ENCODE assay signal across 13 cellular contexts in the genomic region with DNA sequence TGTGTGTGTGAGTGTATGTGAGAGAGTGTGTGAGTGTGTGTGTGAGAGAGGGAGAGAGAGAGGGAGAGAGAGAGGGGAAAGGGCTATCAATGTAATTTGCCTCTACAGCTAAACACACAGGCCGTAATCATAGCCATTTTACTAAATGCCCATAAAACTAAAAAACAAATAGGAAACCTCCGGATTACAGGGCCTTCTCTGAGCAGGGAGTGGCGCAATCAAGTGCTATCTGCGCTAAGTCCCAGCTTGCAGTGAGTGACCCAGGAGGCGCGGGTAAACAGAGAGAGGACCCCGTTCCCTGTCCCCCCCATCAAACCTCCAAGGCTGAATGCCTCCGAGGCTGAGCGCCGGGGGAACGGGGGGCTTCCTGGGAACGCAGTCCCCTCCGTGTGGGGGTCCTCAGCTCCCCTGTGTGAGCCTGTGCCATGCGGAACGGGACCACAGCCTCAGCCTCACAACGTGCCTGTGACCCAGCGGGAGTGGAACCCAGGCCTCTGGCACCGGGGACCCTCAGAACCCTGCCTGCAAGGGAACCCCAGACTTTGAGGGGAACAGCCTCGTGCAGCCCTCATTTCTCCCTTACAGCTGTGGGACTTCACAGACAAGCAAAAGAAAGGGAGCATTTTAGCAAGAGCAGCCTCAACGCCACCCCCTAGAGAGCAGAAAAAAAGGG. TPM values are rescaled to one million over a fixed set of nuclear protein-coding genes. Genes with fewer than 3 reads are reported as not detected.
DNase-seq lines count a peak whose midpoint lies in the region; ATAC-seq and TF ChIP-seq lines count a peak whose summit lies in the region.
"Had no signal": no experiment of that assay in that cellular context is flagged by ENCODE, and none has a peak within 500 bp of the region (broad histone marks: within the 10 kb centered on the region; RNA-seq: fewer than 3 reads in every experiment).

No MANE protein-coding gene starts in this region.

- H3K36me3 ChIP-seq in suprapubic skin = no peaks in the 10 kb centered on the region
- H3K36me3 ChIP-seq: left lung, MG63, pancreas had no signal

- no peak for ATAC-seq in HG03520 (IDR thresholded peaks at IDR 0.05; ENCODE audit: unreplicated experiment)
- no peak for ATAC-seq in HG03196 (IDR thresholded peaks at IDR 0.05; ENCODE audit: unreplicated experiment)
- ATAC-seq: activated CD4-positive, alpha-beta T cell treated with anti-CD3 and anti-CD28 coated beads for 36 hours; left lung had no signal

- TF ChIP-seq CTCF in fibroblast of villous mesenchyme (IDR thresholded peaks at IDR 0.05; ENCODE audit: insufficient read depth, low read depth, low read length) (no peak), suprapubic skin (IDR thresholded peaks at IDR 0.05) (no peak)

- H3K27me3 Mint-ChIP-seq in activated naive CD4-positive, alpha-beta T cell treated with anti-CD3 and anti-CD28 coated beads, Interleukin-2, amount 10 ng/mL, durations not matched to agents 7 days and 5 days = peaks cover 16% of the 10 kb centered on the region
- H3K27me3 Mint-ChIP-seq: activated CD4-positive, alpha-beta T cell treated with anti-CD3 and anti-CD28 coated beads for 36 hours had no signal

- WGBS in suprapubic skin = 88% methylated on average over 9 of the region's 20 CpGs

- H3K4me3 ChIP-seq in fibroblast of villous mesenchyme (ENCODE audit: low read depth, low read length) = no peak overlapping the region
- no peak overlapping the region for H3K4me3 ChIP-seq in suprapubic skin
- H3K4me3 ChIP-seq: left lung, MG63, pancreas had no signal

- CTCF ChIA-PET in activated naive CD4-positive, alpha-beta T cell treated with anti-CD3 and anti-CD28 coated beads, Interleukin-2, amount 10 ng/mL, durations not matched to agents 7 days and 5 days (lab: Charles Lee) = no interaction called here

- H3K27me3 ChIP-seq in suprapubic skin = no peaks in the 10 kb centered on the region
- H3K27me3 ChIP-seq: left lung, MG63, pancreas had no signal

- H3K4me1 Mint-ChIP-seq in activated naive CD4-positive, alpha-beta T cell treated with anti-CD3 and anti-CD28 coated beads, Interleukin-2, amount 10 ng/mL, durations not matched to agents 7 days and 5 days = peaks cover 6% of the 10 kb centered on the region
- H3K4me1 Mint-ChIP-seq: activated CD4-positive, alpha-beta T cell treated with anti-CD3 and anti-CD28 coated beads for 36 hours had no signal

- no peaks in the 10 kb centered on the region for H3K9me3 ChIP-seq in suprapubic skin
- H3K9me3 ChIP-seq: left lung, MG63, pancreas had no signal

- no peak overlapping the region for H3K27ac ChIP-seq in suprapubic skin
- H3K27ac ChIP-seq: left lung, pancreas had no signal

- TF ChIP-seq EP300 in suprapubic skin (IDR thresholded peaks at IDR 0.05) = no peak

- DNase-seq in activated naive CD4-positive, alpha-beta T cell treated with anti-CD3 and anti-CD28 coated beads, Interleukin-2, amount 10 ng/mL, durations not matched to agents 7 days and 5 days = peak; percentile 14
- no peak for DNase-seq in activated naive CD4-positive, alpha-beta T cell treated with anti-CD3 and anti-CD28 coated beads, Interleukin-2, amount 50 U/mL, for 16 hours
- DNase-seq in NCI-H748 (lab: John Stamatoyannopoulos, UW; ENCODE audit: unreplicated experiment) (peak; percentile 92), fibroblast of villous mesenchyme (ENCODE audit: low read depth) (peak; percentile 56), suprapubic skin (ENCODE audit: low spot score in 2 of 2) (peak; percentile 26 to 64), NCI-H1105 (lab: John Stamatoyannopoulos, UW) (no peak)
- DNase-seq: activated CD4-positive, alpha-beta T cell treated with anti-CD3 and anti-CD28 coated beads for 36 hours; MG63; pancreas; stimulated activated CD8-positive, alpha-beta memory T cell treated with anti-CD3 and anti-CD28 coated beads, Interleukin-4, amount 100 ng/mL, for 48 hours had no signal

- H3K9me3 Mint-ChIP-seq in activated naive CD4-positive, alpha-beta T cell treated with anti-CD3 and anti-CD28 coated beads, Interleukin-2, amount 10 ng/mL, durations not matched to agents 7 days and 5 days = no peaks in the 10 kb centered on the region

- no peaks in the 10 kb centered on the region for H3K36me3 Mint-ChIP-seq in activated naive CD4-positive, alpha-beta T cell treated with anti-CD3 and anti-CD28 coated beads, Interleukin-2, amount 10 ng/mL, durations not matched to agents 7 days and 5 days

- H3K4me3 Mint-ChIP-seq in activated naive CD4-positive, alpha-beta T cell treated with anti-CD3 and anti-CD28 coated beads, Interleukin-2, amount 10 ng/mL, durations not matched to agents 7 days and 5 days = no peak overlapping the region
- H3K4me3 Mint-ChIP-seq: activated CD4-positive, alpha-beta T cell treated with anti-CD3 and anti-CD28 coated beads for 36 hours had no signal

- H3K4me1 ChIP-seq in suprapubic skin = no peaks in the 10 kb centered on the region
- H3K4me1 ChIP-seq: left lung had no signal

- TF ChIP-seq POLR2A in suprapubic skin (IDR thresholded peaks at IDR 0.05) = no peak

- no peak overlapping the region for H3K27ac Mint-ChIP-seq in activated naive CD4-positive, alpha-beta T cell treated with anti-CD3 and anti-CD28 coated beads, Interleukin-2, amount 10 ng/mL, durations not matched to agents 7 days and 5 days
- H3K27ac Mint-ChIP-seq: activated CD4-positive, alpha-beta T cell treated with anti-CD3 and anti-CD28 coated beads for 36 hours had no signal

RNA-seq across cellular contexts. Expression of a gene that starts 54.7 kb away (rescaled TPM):
- 31.2 and 118 TPM in 2 replicates for total RNA-seq in fibroblast of villous mesenchyme
- total RNA-seq in suprapubic skin = 100 to 1,000 TPM; 179 to 249 (median 211) TPM

Comparison
In these comparisons a context has a peak if more than half of its experiments do, and no peak if none do; other contexts are left out.
1. DNase-seq: peak in activated naive CD4-positive, alpha-beta T cell treated with anti-CD3 and anti-CD28 coated beads, Interleukin-2, amount 10 ng/mL, durations not matched to agents 7 days and 5 days (single experiment), NCI-H748 (single experiment), fibroblast of villous mesenchyme (single experiment) and suprapubic skin (2 of 2); none in activated naive CD4-positive, alpha-beta T cell treated with anti-CD3 and anti-CD28 coated beads, Interleukin-2, amount 50 U/mL, for 16 hours (single experiment) and NCI-H1105 (single experiment).